Comparison of ENCODE assay signal across 16 cellular contexts in the genomic region with DNA sequence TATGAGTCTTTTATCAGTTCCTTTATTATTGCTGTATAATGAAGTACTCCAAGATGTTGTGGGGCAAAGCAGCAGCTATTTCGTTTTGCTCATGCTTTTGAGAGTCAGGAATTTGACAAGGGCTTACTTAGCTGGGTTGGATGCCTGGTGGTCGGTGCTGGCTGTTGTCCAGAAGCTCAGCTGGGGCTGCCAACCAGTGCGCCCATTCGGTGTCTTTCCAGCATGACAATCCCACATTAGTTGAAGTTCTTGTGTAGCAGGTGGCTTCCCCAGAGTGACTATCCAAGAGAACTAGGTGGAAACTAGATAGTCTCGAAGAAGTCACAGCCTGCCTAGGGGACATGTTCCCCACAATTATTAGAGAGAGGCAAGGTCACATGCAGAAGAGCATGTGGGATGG. TPM values are rescaled to one million over a fixed set of nuclear protein-coding genes. Genes with fewer than 3 reads are reported as not detected.
A peak's percentile ranks its signal among the peaks of the same experiment; 100 is the strongest.
DNase-seq lines count a peak whose midpoint lies in the region; TF ChIP-seq lines count a peak whose summit lies in the region.
"Had no signal": no experiment of that assay in that cellular context is flagged by ENCODE, and none has a peak within 500 bp of the region (broad histone marks: within the 10 kb centered on the region; RNA-seq: fewer than 3 reads in every experiment).

No MANE protein-coding gene starts in this region.

- peaks cover 0 to 17% of the 10 kb centered on the region in 2 donors for H3K4me1 ChIP-seq in right atrium auricular region
- no peaks in the 10 kb centered on the region for H3K4me1 ChIP-seq in osteoblast (ENCODE audit: insufficient read depth, low read length)
- H3K4me1 ChIP-seq: HAP-1 had no signal

- H2AFZ ChIP-seq in osteoblast (ENCODE audit: low read length) = no peak overlapping the region

- peaks cover 12% of the 10 kb centered on the region for H3K4me1 Mint-ChIP-seq in type B pancreatic cell (ENCODE audit: unreplicated experiment)

- TF ChIP-seq CTCF in right atrium auricular region (IDR thresholded peaks at IDR 0.05) (no peak), type B pancreatic cell (conservative IDR thresholded peaks at IDR 0.05) (no peak), osteoblast (IDR thresholded peaks at IDR 0.05; ENCODE audit: extremely low read depth, low read depth, low read length) (no peak)

- intact Hi-C loops in cardiac septum (cut with DNase I) = no loop called here

- H3K9me3 Mint-ChIP-seq in type B pancreatic cell = no peaks in the 10 kb centered on the region

- H3K27ac ChIP-seq in right atrium auricular region = no peak overlapping the region
- no peak overlapping the region for H3K27ac ChIP-seq in osteoblast (ENCODE audit: low read depth, low read length)

- peaks cover 69% of the 10 kb centered on the region for H3K27me3 Mint-ChIP-seq in type B pancreatic cell

- H3K36me3 ChIP-seq in right atrium auricular region (no peaks in the 10 kb centered on the region), osteoblast (ENCODE audit: insufficient read depth, low read length) (no peaks in the 10 kb centered on the region)
- H3K36me3 ChIP-seq: HAP-1 had no signal

- H4K20me1 ChIP-seq in osteoblast (ENCODE audit: insufficient read depth, low read length) = no peaks in the 10 kb centered on the region

- DNase-seq in cardiac septum (ENCODE audit: low spot score) (peak; percentile 24), right atrium auricular region (ENCODE audit: low spot score) (no peak), hepatic stellate cell (ENCODE audit: low spot score) (peak; percentile 4), type B pancreatic cell (ENCODE audit: extremely low spot score, unreplicated experiment) (no peak), NCI-H1694 treated with DMSO at 0.1 percent for 48 hours (lab: John Stamatoyannopoulos, UW) (no peak), osteoblast (ENCODE audit: insufficient read length, low spot score, missing footprints) (no peak)
- DNase-seq: C1 segment of cervical spinal cord; Calu3; CD4-positive, alpha-beta memory T cell; COR-L47; DMS53; DMS79 treated with DMSO at 0.1 percent for 48 hours; GF-D8; GOT3; HFFc6 had no signal

- H3K9me3 ChIP-seq in right atrium auricular region = no peaks in the 10 kb centered on the region
- H3K9me3 ChIP-seq in osteoblast (ENCODE audit: low read depth, low read length) = no peaks in the 10 kb centered on the region
- H3K9me3 ChIP-seq: HAP-1 had no signal

- no peak overlapping the region for H3K4me3 ChIP-seq in right atrium auricular region
- no peak overlapping the region for H3K4me3 ChIP-seq in osteoblast (ENCODE audit: insufficient read depth, low read length)
- H3K4me3 ChIP-seq: HAP-1 had no signal

- H3K36me3 Mint-ChIP-seq in type B pancreatic cell = no peaks in the 10 kb centered on the region

- no peak overlapping the region for H3K27ac Mint-ChIP-seq in type B pancreatic cell
- H3K27ac Mint-ChIP-seq: HFFc6 had no signal

- H3K27me3 ChIP-seq in right atrium auricular region (peaks cover 0 to 9% of the 10 kb centered on the region in 2 donors), osteoblast (ENCODE audit: insufficient read depth, low read length) (peaks cover 37% of the 10 kb centered on the region)

- H3K4me3 Mint-ChIP-seq in type B pancreatic cell = peak overlapping the region; percentile 21
- H3K4me3 Mint-ChIP-seq: HFFc6 had no signal

- no peak overlapping the region for H3K4me2 ChIP-seq in osteoblast (ENCODE audit: insufficient read depth, low read length)

- H3K79me2 ChIP-seq in osteoblast (ENCODE audit: insufficient read depth, low read length) = no peaks in the 10 kb centered on the region

RNA-seq across cellular contexts. Expression of a gene that starts 3.4 kb away (rescaled TPM):
- total RNA-seq in cardiac septum (5.8 TPM), right atrium auricular region (1 to 10 TPM; 2.0 to 4.2 TPM), type B pancreatic cell (ENCODE audit: low replicate concordance) (0.45 and 3.4 TPM in 2 replicates), osteoblast (not detected in 2 replicates)
- total RNA-seq: Calu3, HFFc6 had no signal

Comparison
In these comparisons a context has a peak if more than half of its experiments do, and no peak if none do; other contexts are left out.
1. DNase-seq: peak in cardiac septum (single experiment) and hepatic stellate cell (single experiment); none in right atrium auricular region (single experiment), type B pancreatic cell (single experiment), NCI-H1694 treated with DMSO at 0.1 percent for 48 hours (single experiment) and osteoblast (single experiment).